In the genomic region with DNA sequence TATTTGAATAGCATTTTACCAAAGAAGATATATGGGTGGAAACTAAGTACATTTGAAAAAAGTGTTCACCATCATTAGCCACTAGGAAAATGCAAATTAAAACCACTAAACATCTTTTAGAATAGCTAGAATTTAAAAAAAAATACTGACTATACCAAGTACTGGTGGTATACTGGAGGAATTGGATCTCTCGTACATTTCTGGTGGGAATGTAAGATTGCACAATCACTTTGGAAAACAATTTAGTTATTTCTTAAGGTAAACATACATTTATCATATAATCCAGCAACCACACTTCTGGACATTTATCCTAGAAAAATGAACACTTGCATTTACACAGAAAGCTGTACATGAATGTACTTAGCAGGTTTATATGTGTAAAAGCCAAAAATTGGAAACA, we compare ENCODE assay signal across 3 cellular contexts.
TF ChIP-seq lines count a peak whose summit lies in the region.

No MANE protein-coding gene starts in this region.

TF ChIP-seq in HepG2, 621 proteins besides CTCF, POLR2A, EP300 and RAD21:
- TF ChIP-seq NFIC (IDR thresholded peaks at IDR 0.05; ENCODE audit: low read length) (no peak), CEBPB (IDR thresholded peaks at IDR 0.05; ENCODE audit: borderline replicate concordance, low read depth, low read length) (peak; percentile 17; the same call in 1 of the 2 replicates)
- TF ChIP-seq, protein P1, sequence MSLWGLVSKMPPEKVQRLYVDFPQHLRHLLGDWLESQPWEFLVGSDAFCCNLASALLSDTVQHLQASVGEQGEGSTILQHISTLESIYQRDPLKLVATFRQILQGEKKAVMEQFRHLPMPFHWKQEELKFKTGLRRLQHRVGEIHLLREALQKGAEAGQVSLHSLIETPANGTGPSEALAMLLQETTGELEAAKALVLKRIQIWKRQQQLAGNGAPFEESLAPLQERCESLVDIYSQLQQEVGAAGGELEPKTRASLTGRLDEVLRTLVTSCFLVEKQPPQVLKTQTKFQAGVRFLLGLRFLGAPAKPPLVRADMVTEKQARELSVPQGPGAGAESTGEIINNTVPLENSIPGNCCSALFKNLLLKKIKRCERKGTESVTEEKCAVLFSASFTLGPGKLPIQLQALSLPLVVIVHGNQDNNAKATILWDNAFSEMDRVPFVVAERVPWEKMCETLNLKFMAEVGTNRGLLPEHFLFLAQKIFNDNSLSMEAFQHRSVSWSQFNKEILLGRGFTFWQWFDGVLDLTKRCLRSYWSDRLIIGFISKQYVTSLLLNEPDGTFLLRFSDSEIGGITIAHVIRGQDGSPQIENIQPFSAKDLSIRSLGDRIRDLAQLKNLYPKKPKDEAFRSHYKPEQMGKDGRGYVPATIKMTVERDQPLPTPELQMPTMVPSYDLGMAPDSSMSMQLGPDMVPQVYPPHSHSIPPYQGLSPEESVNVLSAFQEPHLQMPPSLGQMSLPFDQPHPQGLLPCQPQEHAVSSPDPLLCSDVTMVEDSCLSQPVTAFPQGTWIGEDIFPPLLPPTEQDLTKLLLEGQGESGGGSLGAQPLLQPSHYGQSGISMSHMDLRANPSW (CRISPR knock-in tag; IDR thresholded peaks at IDR 0.05; ENCODE audit: borderline replicate concordance), result no peak

TF ChIP-seq in IMR-90, 13 proteins besides CTCF, POLR2A, EP300 and RAD21:
- TF ChIP-seq MAZ (IDR thresholded peaks at IDR 0.05; ENCODE audit: borderline replicate concordance, low read depth, low read length), result no peak
- TF ChIP-seq CEBPB (IDR thresholded peaks at IDR 0.05; ENCODE audit: low read depth, low read length), result peak; percentile 76
- no peak for TF ChIP-seq MXI1 (IDR thresholded peaks at IDR 0.05; ENCODE audit: borderline replicate concordance, low read depth, low read length)
- no peak for TF ChIP-seq MAFK (IDR thresholded peaks at IDR 0.05; ENCODE audit: low read depth, low read length)
- TF ChIP-seq SMC3 (IDR thresholded peaks at IDR 0.05; ENCODE audit: low read depth, low read length), result no peak
- TF ChIP-seq CHD1 (IDR thresholded peaks at IDR 0.05; ENCODE audit: low read depth, low read length), result no peak
TF ChIP-seq in IMR-90: peak in this region for 1.

TF ChIP-seq in K562, 482 proteins besides CTCF, POLR2A, EP300 and RAD21:
- TF ChIP-seq RBBP5 (IDR thresholded peaks at IDR 0.05; ENCODE audit: borderline replicate concordance, insufficient read depth, low read length, poor library complexity, severe bottlenecking) (no peak), CHAMP1 (IDR thresholded peaks at IDR 0.05) (no peak), CEBPG (CRISPR knock-in tag; IDR thresholded peaks at IDR 0.05) (no peak), CEBPG (tag; conservative IDR thresholded peaks at IDR 0.05 in 1 of 2, IDR thresholded peaks at IDR 0.05 in 1 of 2) (peak; percentile 15 to 63; a peak in 1 of 4 replicates), CEBPB (tag; IDR thresholded peaks at IDR 0.05) (peak; percentile 59)
